Comparison of ENCODE assay signal across 2 cellular contexts in genomic region chr3:164604687-164605086, GRCh38.
TF ChIP-seq lines count a peak whose summit lies in the region.

No MANE protein-coding gene starts in this region.

TF ChIP-seq in GM23338, 12 proteins besides CTCF, POLR2A, EP300 and RAD21 (continued from another document):
- TF ChIP-seq ZNF331 (CRISPR knock-in tag; IDR thresholded peaks at IDR 0.05; ENCODE audit: low read depth) (no peak), JUNB (IDR thresholded peaks at IDR 0.05; ENCODE audit: unreplicated experiment) (no peak), EZH2phosphoT487 (IDR thresholded peaks at IDR 0.05; ENCODE audit: unreplicated experiment) (no peak), REST (IDR thresholded peaks at IDR 0.05; ENCODE audit: unreplicated experiment) (no peak), NANOG (IDR thresholded peaks at IDR 0.05; ENCODE audit: borderline replicate concordance) (no peak), ZNF114 (CRISPR knock-in tag; IDR thresholded peaks at IDR 0.05) (no peak), CREB1 (CRISPR knock-in tag; IDR thresholded peaks at IDR 0.05; ENCODE audit: low read depth) (no peak), ZNF462 (CRISPR knock-in tag; IDR thresholded peaks at IDR 0.05) (no peak), ETS1 (IDR thresholded peaks at IDR 0.05) (no peak)
TF ChIP-seq in GM23338: peak in this region for 0.

TF ChIP-seq in WTC11, 78 proteins besides CTCF, POLR2A, EP300 and RAD21 (continued from another document):
- TF ChIP-seq ZNF423 (CRISPR knock-in tag; IDR thresholded peaks at IDR 0.05) = no peak
- TF ChIP-seq IRF1 (CRISPR knock-in tag; IDR thresholded peaks at IDR 0.05) = no peak
- TF ChIP-seq EMX1 (CRISPR knock-in tag; IDR thresholded peaks at IDR 0.05) = no peak
- TF ChIP-seq ATF6 (CRISPR knock-in tag; IDR thresholded peaks at IDR 0.05) = no peak
- no peak for TF ChIP-seq ZNF263 (CRISPR knock-in tag; IDR thresholded peaks at IDR 0.05; ENCODE audit: low read depth)
- no peak for TF ChIP-seq HMGA2 (CRISPR knock-in tag; IDR thresholded peaks at IDR 0.05)
- no peak for TF ChIP-seq ZNF671 (CRISPR knock-in tag; IDR thresholded peaks at IDR 0.05)
- no peak for TF ChIP-seq IRF2 (CRISPR knock-in tag; IDR thresholded peaks at IDR 0.05; ENCODE audit: borderline replicate concordance, low read depth)
- no peak for TF ChIP-seq AFF4 (CRISPR knock-in tag; IDR thresholded peaks at IDR 0.05; ENCODE audit: borderline replicate concordance)
- TF ChIP-seq CBFB (CRISPR knock-in tag; IDR thresholded peaks at IDR 0.05; ENCODE audit: low read depth) = no peak
- TF ChIP-seq ATF1 (CRISPR knock-in tag; IDR thresholded peaks at IDR 0.05) = no peak
- TF ChIP-seq ZNF425 (CRISPR knock-in tag; conservative IDR thresholded peaks at IDR 0.05) = no peak
- TF ChIP-seq SP1 (CRISPR knock-in tag; conservative IDR thresholded peaks at IDR 0.05) = no peak
- no peak for TF ChIP-seq USF2 (CRISPR knock-in tag; IDR thresholded peaks at IDR 0.05)
- TF ChIP-seq STAT6 (CRISPR knock-in tag; conservative IDR thresholded peaks at IDR 0.05; ENCODE audit: low read depth) = no peak
